Comparison of ENCODE assay signal across 12 cellular contexts in genomic region chr1:18480315-18481189, GRCh38. TPM values are rescaled to one million over a fixed set of nuclear protein-coding genes. Genes with fewer than 3 reads are reported as not detected.
DNase-seq lines count a peak whose midpoint lies in the region; ATAC-seq and TF ChIP-seq lines count a peak whose summit lies in the region.
"Had no signal": no experiment of that assay in that cellular context is flagged by ENCODE, and none has a peak within 500 bp of the region (broad histone marks: within the 10 kb centered on the region; RNA-seq: fewer than 3 reads in every experiment).

Gene KLHDC7A (plus strand): TSS chr1:18480930. CDS start chr1:18480982, 52 bp downstream.

- H3K9me3 ChIP-seq in right atrium auricular region: no peaks in the 10 kb centered on the region
- H3K9me3 ChIP-seq in left lung: no peaks in the 10 kb centered on the region
- H3K9me3 ChIP-seq: ovary had no signal

- intact Hi-C loops in Right ventricle myocardium superior (cut with DNase I) (no loop called here), left lung (cut with DNase I) (no loop called here)

- no peak within 1 kb of the TSS for H3K27ac ChIP-seq in right atrium auricular region
- peak within 1 kb of the TSS; percentile 55 to 83 for H3K27ac ChIP-seq in left lung
- H3K27ac ChIP-seq: ovary had no signal

- H3K27ac Mint-ChIP-seq in brain: peak within 1 kb of the TSS in 3 of 5 experiments; percentile 85 to 92 (median 86)
- H3K27ac Mint-ChIP-seq: activated naive CD8-positive, alpha-beta T cell treated with anti-CD3 and anti-CD28 coated beads, Interleukin-2, amount 50 U/mL, for 24 hours had no signal

- no peaks in the 10 kb centered on the region for H3K36me3 ChIP-seq in right atrium auricular region
- no peaks in the 10 kb centered on the region for H3K36me3 ChIP-seq in left lung
- H3K36me3 ChIP-seq: ovary had no signal

- H3K4me1 Mint-ChIP-seq in brain: peaks cover 21% of the 10 kb centered on the region

- peaks cover 0 to 10% of the 10 kb centered on the region in 2 donors for H3K4me1 ChIP-seq in right atrium auricular region
- H3K4me1 ChIP-seq in left lung: peaks cover 8 to 10% of the 10 kb centered on the region in 2 donors

- DNase-seq in Right ventricle myocardium superior: no peak
- DNase-seq in right atrium auricular region (ENCODE audit: low spot score): no peak
- DNase-seq in left lung: peak; percentile 78 to 85
- DNase-seq in ureter (ENCODE audit: low spot score): peak; percentile 82
- no peak for DNase-seq in AML-193 (lab: John Stamatoyannopoulos, UW)
- no peak for DNase-seq in GM03348 (ENCODE audit: low spot score)
- DNase-seq in OCI-M2 (lab: John Stamatoyannopoulos, UW; ENCODE audit: unreplicated experiment): no peak
- DNase-seq: activated naive CD8-positive, alpha-beta T cell treated with anti-CD3 and anti-CD28 coated beads, Interleukin-2, amount 50 U/mL, for 24 hours; NCI-H2081; ovary had no signal

- H3K27me3 ChIP-seq in right atrium auricular region: no peaks in the 10 kb centered on the region
- peaks cover 0 to 15% of the 10 kb centered on the region in 2 donors for H3K27me3 ChIP-seq in left lung
- H3K27me3 ChIP-seq: ovary had no signal

- no peak within 1 kb of the TSS for H3K4me3 Mint-ChIP-seq in brain
- H3K4me3 Mint-ChIP-seq: activated naive CD8-positive, alpha-beta T cell treated with anti-CD3 and anti-CD28 coated beads, Interleukin-2, amount 50 U/mL, for 24 hours had no signal

- peaks cover 18% of the 10 kb centered on the region for H3K27me3 Mint-ChIP-seq in brain

- H3K36me3 Mint-ChIP-seq in brain: no peaks in the 10 kb centered on the region

- TF ChIP-seq CTCF in right atrium auricular region (IDR thresholded peaks at IDR 0.05) (no peak), brain (conservative IDR thresholded peaks at IDR 0.05) (no peak), left lung (IDR thresholded peaks at IDR 0.05) (no peak)

- no peak within 1 kb of the TSS for H3K4me3 ChIP-seq in right atrium auricular region
- H3K4me3 ChIP-seq in left lung: no peak within 1 kb of the TSS
- H3K4me3 ChIP-seq: ovary had no signal

- H3K9me3 Mint-ChIP-seq in brain: peaks cover 0 to 2% (median 0%) of the 10 kb centered on the region in 5 experiments
- H3K9me3 Mint-ChIP-seq: activated naive CD8-positive, alpha-beta T cell treated with anti-CD3 and anti-CD28 coated beads, Interleukin-2, amount 50 U/mL, for 24 hours had no signal

- ATAC-seq in Right ventricle myocardium superior (ENCODE audit: poor library complexity) (peak; percentile 48), left lung (peak; percentile 92)
- ATAC-seq: activated naive CD8-positive, alpha-beta T cell treated with anti-CD3 and anti-CD28 coated beads, Interleukin-2, amount 50 U/mL, for 24 hours had no signal

RNA-seq across cellular contexts. Expression of gene KLHDC7A, which starts in this region (rescaled TPM):
- total RNA-seq in Right ventricle myocardium superior: not detected
- total RNA-seq in right atrium auricular region: under 1 TPM in 1 of 2 donors, not detected in 1; 0.11 TPM
- polyA plus RNA-seq in brain (ENCODE audit: insufficient read depth, low read depth, low replicate concordance): 0.25 TPM
- 1 to 10 TPM; 1.7 to 6.1 TPM for total RNA-seq in left lung
- total RNA-seq in ureter: 34.5 TPM
- total RNA-seq: fibroblast of villous mesenchyme had no signal

Comparison
In these comparisons a context has a peak if more than half of its experiments do, and no peak if none do; other contexts are left out.
1. Peak in ATAC-seq in Right ventricle myocardium superior; RNA of the gene not detected or under 1 TPM.
2. DNase-seq: peak in left lung (2 of 2) and ureter (single experiment); none in Right ventricle myocardium superior (single experiment), right atrium auricular region (single experiment), AML-193 (0 of 2), GM03348 (single experiment) and OCI-M2 (single experiment).
3. H3K27ac ChIP-seq: peak in left lung (2 of 2); none in right atrium auricular region (0 of 2).